9 cellular contexts compared by ENCODE assay signal in genomic region chr10:133113146-133113830, GRCh38. TPM values are rescaled to one million over a fixed set of nuclear protein-coding genes. Genes with fewer than 3 reads are reported as not detected.
"Had no signal": no experiment of that assay in that cellular context is flagged by ENCODE, and none has a peak within 500 bp of the region (broad histone marks: within the 10 kb centered on the region; RNA-seq: fewer than 3 reads in every experiment).

No MANE protein-coding gene starts in this region.

- H3K9me3 ChIP-seq: HAP-1 had no signal

- H3K36me3 ChIP-seq: HAP-1 had no signal

- H3K4me3 ChIP-seq: GM23338, HAP-1 had no signal

- ATAC-seq: GM23338, HCT116 had no signal

- H3K4me1 Mint-ChIP-seq: GM23338, IgD-negative memory B cell had no signal

- H3K27me3 Mint-ChIP-seq: IgD-negative memory B cell had no signal

- DNase-seq: H7, HFFc6, KBM-7 had no signal

- H3K4me2 ChIP-seq: GM23338 had no signal

- H3K36me3 Mint-ChIP-seq: IgD-negative memory B cell had no signal

- H3K4me3 Mint-ChIP-seq: GM23338, HFFc6, IgD-negative memory B cell had no signal

- H3K27ac Mint-ChIP-seq: GM23338, HFFc6, IgD-negative memory B cell had no signal

- H2AFZ ChIP-seq: GM23338 had no signal

- H3K27ac ChIP-seq: HL-60 had no signal

- H3K4me1 ChIP-seq: HAP-1 had no signal

RNA-seq across cellular contexts. Expression of gene ADGRA1, which starts 25.6 kb away (rescaled TPM):
- total RNA-seq: H4, HFFc6 had no signal
- polyA plus RNA-seq: IgD-negative memory B cell had no signal
